ENCODE assay signal across 30 cellular contexts in genomic region chr14:73736842-73737241, GRCh38. TPM values are rescaled to one million over a fixed set of nuclear protein-coding genes. Genes with fewer than 3 reads are reported as not detected.
DNase-seq lines count a peak whose midpoint lies in the region; ATAC-seq and TF ChIP-seq lines count a peak whose summit lies in the region.
"Had no signal": no experiment of that assay in that cellular context is flagged by ENCODE, and none has a peak within 500 bp of the region (broad histone marks: within the 10 kb centered on the region; RNA-seq: fewer than 3 reads in every experiment).

No MANE protein-coding gene starts in this region.

- WGBS in esophagus muscularis mucosa = 77% methylated on average over 13 of the region's 13 CpGs
- WGBS in sigmoid colon, 2 donors = 91 to 93% methylated on average over 13 of the region's 13 CpGs

- peak overlapping the region; percentile 57 for H3K27ac Mint-ChIP-seq in activated T-cell treated with anti-CD3 and anti-CD28 coated beads, Interleukin-2, amount 50 U/mL, for 72 hours
- H3K27ac Mint-ChIP-seq in chondrocyte (ENCODE audit: unreplicated experiment) = no peak overlapping the region
- H3K27ac Mint-ChIP-seq: nephron; stimulated activated naive CD8-positive, alpha-beta T cell treated with anti-CD3 and anti-CD28 coated beads, Interleukin-15, Interleukin-2, amounts not matched to agents 100 ng/mL and 50 ng/mL, for 24 hours; T-helper 1 cell treated with Interleukin-12 subunit alpha and Interleukin-12 subunit beta and Interleukin-4 antibody, amounts not matched to agents 30 μg/mL and 1 μg/mL, for 36 hours had no signal

- DNase-seq in activated T-cell treated with anti-CD3 and anti-CD28 coated beads, Interleukin-2, amount 50 U/mL, for 72 hours = no peak
- no peak for DNase-seq in activated T-cell treated with anti-CD3 and anti-CD28 coated beads, Interleukin-2, amount 50 U/mL, for 4 hours
- no peak for DNase-seq in esophagus muscularis mucosa (ENCODE audit: extremely low spot score)
- DNase-seq in sigmoid colon = no peak
- no peak for DNase-seq in chondrocyte (ENCODE audit: low spot score)
- no peak for DNase-seq in NCI-H1930 (lab: John Stamatoyannopoulos, UW)
- DNase-seq: activated CD4-positive, alpha-beta T cell treated with anti-CD3 and anti-CD28 coated beads, Interleukin-2, amount 50 U/mL, for 48 hours; activated CD8-positive, alpha-beta memory T cell treated with anti-CD3 and anti-CD28 coated beads, Interleukin-2, amount 50 U/mL, for 48 hours; EL; H7; hypothalamus; Karpas-422; lower lobe of right lung; NCI-H2029 treated with DMSO at 0.1 percent for 48 hours; NCI-H526; NK-92 treated with Interleukin-12 subunit alpha and Interleukin-12 subunit beta, amount 100 ng/mL, for 24 hours; PC-3; retina; small intestine had no signal

- no peak for ATAC-seq in activated T-cell treated with anti-CD3 and anti-CD28 coated beads, Interleukin-2, amount 50 U/mL, for 72 hours (replicated peaks in 1 of 2)
- ATAC-seq in activated T-cell treated with anti-CD3 and anti-CD28 coated beads, Interleukin-2, amount 50 U/mL, for 4 hours = no peak
- no peak for ATAC-seq in HG03280 (IDR thresholded peaks at IDR 0.05; ENCODE audit: unreplicated experiment)
- ATAC-seq: lower lobe of right lung, PC-3, Right ventricle myocardium inferior, SK-N-SH treated with all-trans-retinoic acid at 6 μM for 48 hours had no signal

- H3K27me3 ChIP-seq in esophagus muscularis mucosa (no peaks in the 10 kb centered on the region), sigmoid colon (no peaks in the 10 kb centered on the region)
- H3K27me3 ChIP-seq: dorsolateral prefrontal cortex, ovary, vagina had no signal

- no peak for TF ChIP-seq EP300 in esophagus muscularis mucosa (IDR thresholded peaks at IDR 0.05)
- no peak for TF ChIP-seq EP300 in sigmoid colon (IDR thresholded peaks at IDR 0.05)

- TF ChIP-seq CTCF in esophagus muscularis mucosa (IDR thresholded peaks at IDR 0.05) = no peak
- TF ChIP-seq CTCF in sigmoid colon (IDR thresholded peaks at IDR 0.05) = no peak
- TF ChIP-seq CTCF in chondrocyte (IDR thresholded peaks at IDR 0.05) = no peak

- H3K4me3 ChIP-seq in esophagus muscularis mucosa (no peak overlapping the region), sigmoid colon (no peak overlapping the region)
- H3K4me3 ChIP-seq: dorsolateral prefrontal cortex, lower lobe of right lung, ovary, thoracic aorta, vagina had no signal

- H3K4me1 ChIP-seq in esophagus muscularis mucosa = peaks cover 39 to 45% (median 41%) of the 10 kb centered on the region in 4 donors
- H3K4me1 ChIP-seq in sigmoid colon = peaks cover 0 to 50% (median 40%) of the 10 kb centered on the region in 4 donors

- H3K4me1 Mint-ChIP-seq in activated T-cell treated with anti-CD3 and anti-CD28 coated beads, Interleukin-2, amount 50 U/mL, for 72 hours (ENCODE audit: low read depth) = peaks cover 20% of the 10 kb centered on the region
- H3K4me1 Mint-ChIP-seq in activated T-cell treated with anti-CD3 and anti-CD28 coated beads, Interleukin-2, amount 50 U/mL, for 4 hours (ENCODE audit: low read depth) = peaks cover 24% of the 10 kb centered on the region
- peaks cover 21% of the 10 kb centered on the region for H3K4me1 Mint-ChIP-seq in chondrocyte (ENCODE audit: low read depth)

- H3K36me3 Mint-ChIP-seq in activated T-cell treated with anti-CD3 and anti-CD28 coated beads, Interleukin-2, amount 50 U/mL, for 72 hours (ENCODE audit: insufficient read depth in 2 of 2) = peaks cover 10 to 23% of the 10 kb centered on the region in 2 donors
- H3K36me3 Mint-ChIP-seq in activated T-cell treated with anti-CD3 and anti-CD28 coated beads, Interleukin-2, amount 50 U/mL, for 4 hours (ENCODE audit: insufficient read depth) = peaks cover 19% of the 10 kb centered on the region
- peaks cover 18% of the 10 kb centered on the region for H3K36me3 Mint-ChIP-seq in chondrocyte (ENCODE audit: low read depth)

- intact Hi-C loops in esophagus muscularis mucosa (cut with DNase I) = no loop called here
- intact Hi-C loops in sigmoid colon (cut with DNase I) = no loop called here

- H3K4me3 Mint-ChIP-seq in activated T-cell treated with anti-CD3 and anti-CD28 coated beads, Interleukin-2, amount 50 U/mL, for 72 hours = no peak overlapping the region
- H3K4me3 Mint-ChIP-seq in activated T-cell treated with anti-CD3 and anti-CD28 coated beads, Interleukin-2, amount 50 U/mL, for 4 hours = no peak overlapping the region
- no peak overlapping the region for H3K4me3 Mint-ChIP-seq in chondrocyte (ENCODE audit: unreplicated experiment)
- H3K4me3 Mint-ChIP-seq: nephron; stimulated activated naive CD8-positive, alpha-beta T cell treated with anti-CD3 and anti-CD28 coated beads, Interleukin-15, Interleukin-2, amounts not matched to agents 100 ng/mL and 50 ng/mL, for 24 hours; T-helper 1 cell treated with Interleukin-12 subunit alpha and Interleukin-12 subunit beta and Interleukin-4 antibody, amounts not matched to agents 30 μg/mL and 1 μg/mL, for 36 hours had no signal

- no peaks in the 10 kb centered on the region for H3K27me3 Mint-ChIP-seq in activated T-cell treated with anti-CD3 and anti-CD28 coated beads, Interleukin-2, amount 50 U/mL, for 72 hours (ENCODE audit: low read depth)
- H3K27me3 Mint-ChIP-seq in activated T-cell treated with anti-CD3 and anti-CD28 coated beads, Interleukin-2, amount 50 U/mL, for 4 hours (ENCODE audit: low read depth) = no peaks in the 10 kb centered on the region
- H3K27me3 Mint-ChIP-seq in chondrocyte (ENCODE audit: low read depth) = no peaks in the 10 kb centered on the region
- H3K27me3 Mint-ChIP-seq: stimulated activated naive CD8-positive, alpha-beta T cell treated with anti-CD3 and anti-CD28 coated beads, Interleukin-15, Interleukin-2, amounts not matched to agents 100 ng/mL and 50 ng/mL, for 24 hours had no signal

- H3K36me3 ChIP-seq in esophagus muscularis mucosa = peaks cover 24 to 78% (median 58%) of the 10 kb centered on the region in 4 donors
- peaks cover 30 to 68% (median 35%) of the 10 kb centered on the region in 4 donors for H3K36me3 ChIP-seq in sigmoid colon
- H3K36me3 ChIP-seq: ovary had no signal

- peak; percentile 18 for TF ChIP-seq POLR2A in GM19193 (IDR thresholded peaks at IDR 0.05; ENCODE audit: extremely low read depth, insufficient read depth, insufficient read length)
- TF ChIP-seq POLR2A in esophagus muscularis mucosa (IDR thresholded peaks at IDR 0.05; ENCODE audit: low read depth) = no peak
- no peak for TF ChIP-seq POLR2A in sigmoid colon (IDR thresholded peaks at IDR 0.05)

- no peaks in the 10 kb centered on the region for H3K9me3 Mint-ChIP-seq in activated T-cell treated with anti-CD3 and anti-CD28 coated beads, Interleukin-2, amount 50 U/mL, for 72 hours
- no peaks in the 10 kb centered on the region for H3K9me3 Mint-ChIP-seq in activated T-cell treated with anti-CD3 and anti-CD28 coated beads, Interleukin-2, amount 50 U/mL, for 4 hours
- H3K9me3 Mint-ChIP-seq in chondrocyte (ENCODE audit: low read depth) = no peaks in the 10 kb centered on the region
- H3K9me3 Mint-ChIP-seq: nephron; stimulated activated naive CD8-positive, alpha-beta T cell treated with anti-CD3 and anti-CD28 coated beads, Interleukin-15, Interleukin-2, amounts not matched to agents 100 ng/mL and 50 ng/mL, for 24 hours; T-helper 1 cell treated with Interleukin-12 subunit alpha and Interleukin-12 subunit beta and Interleukin-4 antibody, amounts not matched to agents 30 μg/mL and 1 μg/mL, for 36 hours had no signal

- H3K27ac ChIP-seq in esophagus muscularis mucosa (replicated peaks in 1 of 4) = peak overlapping the region in 3 of 4 donors; percentile 16 to 98 (median 85)
- peak overlapping the region in 3 of 4 donors; percentile 7 to 100 (median 51) for H3K27ac ChIP-seq in sigmoid colon
- H3K27ac ChIP-seq: dorsolateral prefrontal cortex, lower lobe of right lung, ovary, thoracic aorta, vagina had no signal

- H3K9me3 ChIP-seq in esophagus muscularis mucosa (no peaks in the 10 kb centered on the region), sigmoid colon (no peaks in the 10 kb centered on the region)
- H3K9me3 ChIP-seq: lower lobe of right lung, ovary, thoracic aorta, vagina had no signal

RNA-seq across cellular contexts. Expression of gene PNMA1, which starts 22.7 kb away (rescaled TPM):
- total RNA-seq in activated T-cell treated with anti-CD3 and anti-CD28 coated beads, Interleukin-2, amount 50 U/mL, for 72 hours = 10 to 100 TPM; 38.1 to 47.5 TPM
- 10 to 100 TPM; 41.0 to 55.2 (median 50.8) TPM for total RNA-seq in activated T-cell treated with anti-CD3 and anti-CD28 coated beads, Interleukin-2, amount 50 U/mL, for 4 hours
- 10 to 100 TPM; 34.8 to 74.2 (median 55.0) TPM for total RNA-seq in esophagus muscularis mucosa
- total RNA-seq in sigmoid colon = 10 to 100 TPM; 33.5 to 63.1 (median 37.3) TPM
- 10 to 100 TPM; 11.4 to 20.4 (median 16.9) TPM for polyA plus RNA-seq in sigmoid colon
- total RNA-seq in chondrocyte = 72.0 to 85.2 TPM (median 72.1 TPM) in 3 replicates
